10 cellular contexts compared by ENCODE assay signal in genomic region chr6:122717350-122717749, GRCh38.
DNase-seq lines count a peak whose midpoint lies in the region; ATAC-seq, FAIRE-seq and TF ChIP-seq lines count a peak whose summit lies in the region.
"Had no signal": no experiment of that assay in that cellular context is flagged by ENCODE, and none has a peak within 500 bp of the region (broad histone marks: within the 10 kb centered on the region; RNA-seq: fewer than 3 reads in every experiment).

No MANE protein-coding gene starts in this region.

- H3K9me3 ChIP-seq in left ventricle myocardium inferior (replicated peaks) (no peaks in the 10 kb centered on the region), tibial artery (no peaks in the 10 kb centered on the region), kidney (ENCODE audit: control insufficient read depth in 1 of 2, low read length in 2 of 2) (no peaks in the 10 kb centered on the region)

- H3K27me3 ChIP-seq in left ventricle myocardium inferior (ENCODE audit: low read depth), result peaks cover 36% of the 10 kb centered on the region
- H3K27me3 ChIP-seq in tibial artery, result no peaks in the 10 kb centered on the region

- CTCF ChIA-PET in HEK293T (lab: Yijun Ruan, JAX), result interaction anchor here (1.4 kb wide), 1 partner anchor 122 kb away, joined by 3 read pairs; no protein-coding TSS in a partner anchor

- H3K4me3 ChIP-seq in left ventricle myocardium inferior (no peak overlapping the region), tibial artery (no peak overlapping the region), kidney (ENCODE audit: low read length in 2 of 2) (no peak overlapping the region)

- no peak for DNase-seq in left cardiac atrium
- no peak for DNase-seq in left ventricle myocardium inferior
- peak; percentile 62 to 66 for DNase-seq in NOMO-1 (lab: John Stamatoyannopoulos, UW; ENCODE audit: unreplicated experiment in 2 of 2)
- DNase-seq in fibroblast of peridontal ligament (ENCODE audit: extremely low read depth), result peak; percentile 70
- no peak for DNase-seq in tibial artery
- DNase-seq in kidney, result no peak
- DNase-seq in HEK293T (ENCODE audit: extremely low spot score), result no peak
- DNase-seq in activated CD4-positive, alpha-beta T cell treated with anti-CD3 and anti-CD28 coated beads for 1 hour, result no peak
- DNase-seq: dermis blood vessel endothelial cell, NCI-H1930 had no signal

- H3K36me3 ChIP-seq in left ventricle myocardium inferior, result no peaks in the 10 kb centered on the region
- H3K36me3 ChIP-seq in tibial artery, result no peaks in the 10 kb centered on the region
- H3K36me3 ChIP-seq in kidney (ENCODE audit: control insufficient read depth in 1 of 2, insufficient read depth in 2 of 2, low read length in 2 of 2), result no peaks in the 10 kb centered on the region

- FAIRE-seq in kidney (lab: Jason Lieb, UNC), result no peak

- H3K27ac ChIP-seq in left ventricle myocardium inferior (replicated peaks), result no peak overlapping the region
- no peak overlapping the region for H3K27ac ChIP-seq in tibial artery
- H3K27ac ChIP-seq in kidney (ENCODE audit: low read depth in 2 of 2, low read length in 2 of 2), result no peak overlapping the region

- H3K4me1 ChIP-seq in left ventricle myocardium inferior, result no peaks in the 10 kb centered on the region
- H3K4me1 ChIP-seq in tibial artery, result no peaks in the 10 kb centered on the region
- no peaks in the 10 kb centered on the region for H3K4me1 ChIP-seq in kidney (ENCODE audit: control insufficient read depth in 1 of 2, insufficient read depth in 1 of 2, low read depth in 1 of 2, low read length in 2 of 2)

- no peak for TF ChIP-seq CTCF in left ventricle myocardium inferior (IDR thresholded peaks at IDR 0.05; ENCODE audit: borderline replicate concordance)
- TF ChIP-seq CTCF in tibial artery (IDR thresholded peaks at IDR 0.05), result no peak
- TF ChIP-seq CTCF in kidney (IDR thresholded peaks at IDR 0.05; ENCODE audit: borderline replicate concordance, extremely low read depth, insufficient read depth), result no peak

- no peak overlapping the region for H3K9ac ChIP-seq in kidney (ENCODE audit: low read length in 2 of 2)

- POLR2A ChIA-PET in HEK293T (lab: Yijun Ruan, JAX), result no interaction called here

- intact Hi-C loops in left cardiac atrium (cut with DNase I), result no loop called here
- intact Hi-C loops in left ventricle myocardium inferior (cut with micrococcal nuclease), result no loop called here
- intact Hi-C loops in tibial artery (cut with DNase I; ENCODE audit: low total_unique reads), result no loop called here
- intact Hi-C loops in kidney (cut with DNase I), result no loop called here

- peak; percentile 55 to 80 for ATAC-seq in left cardiac atrium

TF ChIP-seq in HEK293T, 16 proteins besides CTCF, POLR2A, EP300 and RAD21:
- TF ChIP-seq TARDBP (IDR thresholded peaks at IDR 0.05), result no peak
- no peak for TF ChIP-seq SP1 (IDR thresholded peaks at IDR 0.05)
- no peak for TF ChIP-seq ZNF384 (IDR thresholded peaks at IDR 0.05)
- no peak for TF ChIP-seq FOXK2 (IDR thresholded peaks at IDR 0.05)
- no peak for TF ChIP-seq BHLHE40 (IDR thresholded peaks at IDR 0.05; ENCODE audit: borderline replicate concordance)
- no peak for TF ChIP-seq LEF1 (IDR thresholded peaks at IDR 0.05; ENCODE audit: borderline replicate concordance)
- TF ChIP-seq FOXA1 (IDR thresholded peaks at IDR 0.05), result no peak
- no peak for TF ChIP-seq NFRKB (IDR thresholded peaks at IDR 0.05)
- TF ChIP-seq FOXM1 (IDR thresholded peaks at IDR 0.05; ENCODE audit: borderline replicate concordance), result no peak
- TF ChIP-seq ELF4 (IDR thresholded peaks at IDR 0.05), result no peak

Comparison
In these comparisons a context has a peak if more than half of its experiments do, and no peak if none do; other contexts are left out.
1. DNase-seq: peak in NOMO-1 (2 of 2) and fibroblast of peridontal ligament (single experiment); none in left cardiac atrium (single experiment), left ventricle myocardium inferior (single experiment), tibial artery (0 of 2), kidney (single experiment), HEK293T (single experiment) and activated CD4-positive, alpha-beta T cell treated with anti-CD3 and anti-CD28 coated beads for 1 hour (single experiment).